22 cellular contexts compared by ENCODE assay signal in genomic region chr6:37931076-37931465, GRCh38.
A peak's percentile ranks its signal among the peaks of the same experiment; 100 is the strongest.
DNase-seq lines count a peak whose midpoint lies in the region; ATAC-seq, FAIRE-seq and TF ChIP-seq lines count a peak whose summit lies in the region.
"Had no signal": no experiment of that assay in that cellular context is flagged by ENCODE, and none has a peak within 500 bp of the region (broad histone marks: within the 10 kb centered on the region; RNA-seq: fewer than 3 reads in every experiment).

No MANE protein-coding gene starts in this region.

- POLR2A ChIA-PET in WTC11 (lab: Charles Lee) = interaction anchor here (0.7 kb wide), 1 partner anchor 473 kb away, joined by 4 read pairs; no protein-coding TSS in a partner anchor

- H3K4me3 ChIP-seq in heart right ventricle = no peak overlapping the region
- H3K4me3 ChIP-seq in muscle layer of duodenum (ENCODE audit: low read depth in 1 of 2, low read length in 2 of 2) = no peak overlapping the region
- H3K4me3 ChIP-seq in small intestine (ENCODE audit: low read depth in 1 of 2, low read length in 2 of 2) = no peak overlapping the region
- H3K4me3 ChIP-seq: A549, spleen, tibial nerve had no signal

- TF ChIP-seq CTCF in heart right ventricle (IDR thresholded peaks at IDR 0.05) (no peak), WTC11 (IDR thresholded peaks at IDR 0.05) (no peak)

- peak overlapping the region; percentile 21; the same call in 1 of the 2 replicates for H3K27ac Mint-ChIP-seq in WTC11
- H3K27ac Mint-ChIP-seq in activated naive CD8-positive, alpha-beta T cell treated with anti-CD3 and anti-CD28 coated beads, Interleukin-2, amount 50 U/mL, for 24 hours = no peak overlapping the region

- WGBS in heart right ventricle, 2 donors = 94 to 95% methylated on average over 1 of the region's 1 CpG
- WGBS in small intestine, 3 donors = 86 to 94% (median 93%) methylated on average over 1 of the region's 1 CpG

- H3K4me1 ChIP-seq in heart right ventricle (peaks cover 0 to 51% (median 23%) of the 10 kb centered on the region in 9 donors), muscle layer of duodenum (ENCODE audit: control insufficient read depth in 1 of 2, insufficient read depth in 2 of 2, low read length in 2 of 2) (peaks cover 6 to 22% of the 10 kb centered on the region in 2 donors), small intestine (ENCODE audit: control insufficient read depth in 2 of 2, insufficient read depth in 1 of 2, low read depth in 1 of 2, low read length in 1 of 2) (peaks cover 7 to 21% of the 10 kb centered on the region in 2 donors)

- H3K27me3 Mint-ChIP-seq in WTC11 (ENCODE audit: low read depth) = no peaks in the 10 kb centered on the region
- H3K27me3 Mint-ChIP-seq in activated naive CD8-positive, alpha-beta T cell treated with anti-CD3 and anti-CD28 coated beads, Interleukin-2, amount 50 U/mL, for 24 hours = no peaks in the 10 kb centered on the region

- H3K4me3 Mint-ChIP-seq in WTC11 = no peak overlapping the region
- no peak overlapping the region for H3K4me3 Mint-ChIP-seq in activated naive CD8-positive, alpha-beta T cell treated with anti-CD3 and anti-CD28 coated beads, Interleukin-2, amount 50 U/mL, for 24 hours
- H3K4me3 Mint-ChIP-seq: activated T-cell treated with anti-CD3 and anti-CD28 coated beads, Interleukin-2, amount 50 U/mL, for 4 hours had no signal

- no peak for FAIRE-seq in small intestine (lab: Jason Lieb, UNC)
- FAIRE-seq: A549 had no signal

- no peaks in the 10 kb centered on the region for H3K9me3 ChIP-seq in heart right ventricle
- H3K9me3 ChIP-seq in muscle layer of duodenum (ENCODE audit: control insufficient read depth in 1 of 2, low read length in 2 of 2) = no peaks in the 10 kb centered on the region
- no peaks in the 10 kb centered on the region for H3K9me3 ChIP-seq in small intestine (ENCODE audit: control insufficient read depth, low read depth)
- H3K9me3 ChIP-seq: A549, spleen, tibial nerve had no signal

- H3K27ac ChIP-seq in heart right ventricle = peak overlapping the region in 1 of 10 donors; percentile 7
- H3K27ac ChIP-seq in muscle layer of duodenum (ENCODE audit: low read length) = peak overlapping the region; percentile 9
- H3K27ac ChIP-seq in small intestine (ENCODE audit: low read depth in 1 of 2, low read length in 1 of 2) = peak overlapping the region; percentile 17 to 76
- H3K27ac ChIP-seq: A549, brain microvascular endothelial cell, epithelial cell of prostate, spleen, tibial nerve had no signal

- H3K9me3 Mint-ChIP-seq in WTC11 = no peaks in the 10 kb centered on the region
- no peaks in the 10 kb centered on the region for H3K9me3 Mint-ChIP-seq in activated naive CD8-positive, alpha-beta T cell treated with anti-CD3 and anti-CD28 coated beads, Interleukin-2, amount 50 U/mL, for 24 hours
- H3K9me3 Mint-ChIP-seq: activated T-cell treated with anti-CD3 and anti-CD28 coated beads, Interleukin-2, amount 50 U/mL, for 4 hours had no signal

- peaks cover 0 to 9% (median 0%) of the 10 kb centered on the region in 9 donors for H3K36me3 ChIP-seq in heart right ventricle
- no peaks in the 10 kb centered on the region for H3K36me3 ChIP-seq in muscle layer of duodenum (ENCODE audit: control insufficient read depth in 1 of 2, insufficient read depth in 2 of 2, low read length in 2 of 2)
- H3K36me3 ChIP-seq in small intestine (ENCODE audit: control insufficient read depth in 2 of 2, insufficient read depth in 2 of 2, low read length in 2 of 2) = no peaks in the 10 kb centered on the region
- H3K36me3 ChIP-seq: brain microvascular endothelial cell, tibial nerve had no signal

- H3K36me3 Mint-ChIP-seq in WTC11 = no peaks in the 10 kb centered on the region
- H3K36me3 Mint-ChIP-seq in activated naive CD8-positive, alpha-beta T cell treated with anti-CD3 and anti-CD28 coated beads, Interleukin-2, amount 50 U/mL, for 24 hours (ENCODE audit: low read depth) = peaks cover 11% of the 10 kb centered on the region

- CTCF ChIA-PET in WTC11 (lab: Charles Lee) = interaction anchor here (0.5 to 0.6 kb wide), 2 partner anchors 16 to 72 kb away, joined by 3 read pairs; no protein-coding TSS in a partner anchor

- ATAC-seq in heart right ventricle (peak in 5 of 8 donors; percentile 33 to 59 (median 45)), WTC11 (no peak), HG03159 (IDR thresholded peaks at IDR 0.05; ENCODE audit: unreplicated experiment) (no peak)
- ATAC-seq in activated naive CD8-positive, alpha-beta T cell treated with anti-CD3 and anti-CD28 coated beads, Interleukin-2, amount 50 U/mL, for 24 hours = no peak
- ATAC-seq: A549; activated T-cell treated with anti-CD3 and anti-CD28 coated beads, Interleukin-2, amount 50 U/mL, for 4 hours had no signal

- DNase-seq in heart right ventricle = no peak
- no peak for DNase-seq in cardiac septum (ENCODE audit: low spot score)
- no peak for DNase-seq in WTC11 (ENCODE audit: low spot score)
- no peak for DNase-seq in small intestine
- no peak for DNase-seq in NAMALWA (ENCODE audit: low spot score)
- no peak for DNase-seq in activated naive CD8-positive, alpha-beta T cell treated with anti-CD3 and anti-CD28 coated beads, Interleukin-2, amount 50 U/mL, for 24 hours
- DNase-seq: activated CD4-positive, alpha-beta T cell treated with anti-CD3 and anti-CD28 coated beads for 48 hours; activated gamma-delta T cell treated with Interleukin-2 at 50 U/mL for 16 hours; activated T-cell treated with anti-CD3 and anti-CD28 coated beads, Interleukin-2, amount 50 U/mL, for 4 hours; brain microvascular endothelial cell; glutamatergic neuron; GOT3; kidney; NCI-H1436; NCI-H774; occipital lobe; spleen had no signal

- peaks cover 55% of the 10 kb centered on the region for H3K4me1 Mint-ChIP-seq in WTC11
- H3K4me1 Mint-ChIP-seq in activated naive CD8-positive, alpha-beta T cell treated with anti-CD3 and anti-CD28 coated beads, Interleukin-2, amount 50 U/mL, for 24 hours = peaks cover 17% of the 10 kb centered on the region

- no peaks in the 10 kb centered on the region for H3K27me3 ChIP-seq in heart right ventricle
- H3K27me3 ChIP-seq in muscle layer of duodenum (ENCODE audit: low read depth, low read length) = no peaks in the 10 kb centered on the region
- no peaks in the 10 kb centered on the region for H3K27me3 ChIP-seq in small intestine (ENCODE audit: control insufficient read depth in 2 of 2, insufficient read depth in 2 of 2, low read length in 2 of 2)
- H3K27me3 ChIP-seq: brain microvascular endothelial cell, spleen, tibial nerve had no signal

- intact Hi-C loops in heart right ventricle (cut with DNase I) = loop anchor here in 1 of 10 donors (10.0 kb wide), 1 partner anchor 106 kb away; no protein-coding TSS in a partner anchor
- intact Hi-C loops in cardiac septum (cut with DNase I) = no loop called here

TF ChIP-seq in WTC11, 78 proteins besides CTCF, POLR2A, EP300 and RAD21:
- TF ChIP-seq SP1 (CRISPR knock-in tag; conservative IDR thresholded peaks at IDR 0.05) (no peak), ZNF121 (CRISPR knock-in tag; IDR thresholded peaks at IDR 0.05) (no peak), ZNF317 (CRISPR knock-in tag; IDR thresholded peaks at IDR 0.05; ENCODE audit: borderline replicate concordance, low read depth) (no peak), NR2C2 (CRISPR knock-in tag; IDR thresholded peaks at IDR 0.05) (no peak)

Comparison
In these comparisons a context has a peak if more than half of its experiments do, and no peak if none do; other contexts are left out.
1. ATAC-seq: peak in heart right ventricle (5 of 8); none in WTC11 (single experiment), HG03159 (single experiment) and activated naive CD8-positive, alpha-beta T cell treated with anti-CD3 and anti-CD28 coated beads, Interleukin-2, amount 50 U/mL, for 24 hours (single experiment).